ENCODE assay signal across 8 cellular contexts in the genomic region with DNA sequence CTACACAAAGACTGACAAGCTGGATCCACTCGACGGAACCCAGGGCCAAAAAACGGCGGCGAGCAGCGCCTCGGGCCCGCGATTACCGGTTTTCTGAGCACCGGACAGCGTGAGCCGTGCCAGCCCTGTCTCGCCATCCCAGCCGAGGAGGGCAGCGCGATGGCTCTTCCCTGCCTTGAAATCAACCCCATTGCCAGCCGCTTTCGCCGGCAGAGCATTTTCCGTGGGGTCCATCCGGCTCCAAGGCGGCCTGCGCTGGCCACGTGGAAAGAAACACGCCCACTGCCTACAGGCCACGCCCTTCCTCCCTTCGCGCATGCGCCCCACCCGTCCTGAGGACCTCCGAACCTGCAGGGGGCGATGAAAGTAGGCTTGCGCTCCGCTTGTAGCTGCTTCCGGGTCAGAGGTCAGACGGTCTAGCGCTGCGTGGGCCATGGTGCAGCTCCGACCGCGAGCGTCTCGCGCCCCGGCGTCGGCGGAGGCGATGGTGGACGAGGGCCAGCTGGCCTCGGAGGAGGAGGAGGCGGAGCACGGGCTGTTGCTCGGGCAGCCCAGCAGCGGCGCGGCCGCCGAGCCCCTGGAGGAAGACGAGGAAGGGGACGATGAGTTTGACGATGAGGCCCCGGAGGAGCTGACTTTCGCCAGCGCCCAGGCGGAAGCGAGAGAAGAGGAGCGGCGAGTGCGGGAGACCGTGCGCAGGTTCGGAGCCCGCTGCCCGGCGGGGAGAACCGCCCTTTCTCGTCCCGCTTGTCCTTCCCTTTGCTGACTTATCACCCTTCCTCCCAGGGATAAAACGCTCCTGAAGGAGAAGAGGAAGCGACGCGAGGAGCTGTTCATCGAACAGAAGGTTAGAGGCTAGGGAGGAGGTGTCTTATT.
A peak's percentile ranks its signal among the peaks of the same experiment; 100 is the strongest.
DNase-seq lines count a peak whose midpoint lies in the region; ATAC-seq and TF ChIP-seq lines count a peak whose summit lies in the region.

A gene (plus strand): TSS at position 410 of the 876 bp plus-strand sequence. CDS start 24 bp downstream, at position 434.

- ATAC-seq in HG03196 (IDR thresholded peaks at IDR 0.05; ENCODE audit: unreplicated experiment), result peak; percentile 91

- TF ChIP-seq CTCF in AG10803 (conservative IDR thresholded peaks at IDR 0.05; ENCODE audit: low read length), result peak; percentile 73

- H3K4me3 ChIP-seq in AG10803 (ENCODE audit: low read length), result peak within 1 kb of the TSS; percentile 98

- peak; percentile 99 for DNase-seq in AG10803 (ENCODE audit: low read depth)
- DNase-seq in NCI-H345 (lab: John Stamatoyannopoulos, UW), result peak; percentile 87
- peak; percentile 97 to 98 (median 98) for DNase-seq in activated CD4-positive, CD25-positive, alpha-beta regulatory T cell (lab: John Stamatoyannopoulos, UW)
- peak; percentile 97 for DNase-seq in central memory CD4-positive, alpha-beta T cell
- peak; percentile 99 for DNase-seq in iris pigment epithelial cell (ENCODE audit: low read depth)
- DNase-seq in stimulated activated CD4-positive, alpha-beta T cell treated with anti-CD3 and anti-CD28 coated beads, Interleukin-12 subunit alpha, Interleukin-12 subunit beta, amount 100 ng/mL, for 4 hours, result peak; percentile 99

- in situ Hi-C loops in GM18951 (cut with MboI; ENCODE audit: low sequenced_read_pairs, unreplicated experiment), result no loop called here

- peak; percentile 96 for TF ChIP-seq POLR2A in GM18951 (IDR thresholded peaks at IDR 0.05; ENCODE audit: extremely low read depth, insufficient read depth, insufficient read length)

Comparison
In these comparisons a context has a peak if more than half of its experiments do, and no peak if none do; other contexts are left out.
1. Peak in every context shown above with its lines: DNase-seq, ATAC-seq and H3K4me3 ChIP-seq.